Comparison of ENCODE assay signal across 22 cellular contexts in the genomic region with DNA sequence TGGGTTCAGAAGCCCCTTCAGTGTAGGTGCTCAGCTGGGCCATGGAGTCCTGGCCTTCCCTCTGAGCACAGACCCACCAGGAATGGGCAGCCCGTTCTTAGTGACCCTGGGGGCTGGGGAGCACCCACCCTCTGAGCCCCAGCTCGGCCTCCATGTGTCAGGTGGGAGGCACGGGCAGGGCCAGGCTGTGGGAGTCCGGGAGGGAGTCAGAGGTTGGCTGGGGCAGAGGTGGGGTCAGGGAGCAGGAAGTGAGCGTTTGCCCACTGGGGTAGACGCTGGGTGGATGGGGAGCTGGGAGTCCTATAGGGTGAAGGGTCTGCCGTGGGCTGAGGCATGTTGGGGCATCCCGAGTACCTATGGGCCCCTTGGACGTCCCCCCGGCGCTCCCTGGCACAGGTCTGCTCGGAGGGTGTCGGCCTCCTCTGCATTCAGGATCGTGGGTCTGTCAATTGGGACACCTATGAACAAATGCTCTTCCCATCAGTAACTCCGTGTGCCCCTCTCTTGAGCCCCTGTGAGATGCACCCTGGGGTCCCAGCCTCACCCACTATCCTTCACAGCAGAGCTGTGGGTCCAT. TPM values are rescaled to one million over a fixed set of nuclear protein-coding genes. Genes with fewer than 3 reads are reported as not detected.
DNase-seq lines count a peak whose midpoint lies in the region; ATAC-seq, FAIRE-seq and TF ChIP-seq lines count a peak whose summit lies in the region.
"Had no signal": no experiment of that assay in that cellular context is flagged by ENCODE, and none has a peak within 500 bp of the region (broad histone marks: within the 10 kb centered on the region; RNA-seq: fewer than 3 reads in every experiment).

No MANE protein-coding gene starts in this region.

- in situ Hi-C loops in Panc1 (cut with HindIII; ENCODE audit: low pct_unique_long_range_greater_than_20kb, low sequenced_read_pairs): no loop called here

- H3K4me3 ChIP-seq in BLaER1 treated with 17β-estradiol and CSF1 and Interleukin-3, amounts not matched to agents 10 nM and 100 nM: no peak overlapping the region
- H3K4me3 ChIP-seq in Panc1 (ENCODE audit: low read depth in 2 of 2, low read length in 2 of 2) (no peak overlapping the region), esophagus muscularis mucosa (no peak overlapping the region)
- H3K4me3 ChIP-seq: A549, SJSA1 had no signal

- no peaks in the 10 kb centered on the region for H3K36me3 ChIP-seq in BLaER1 treated with 17β-estradiol and CSF1 and Interleukin-3, amounts not matched to agents 10 nM and 100 nM
- H3K36me3 ChIP-seq in Panc1 (ENCODE audit: control insufficient read depth, insufficient read depth, low read length): no peaks in the 10 kb centered on the region
- H3K36me3 ChIP-seq in esophagus muscularis mucosa: no peaks in the 10 kb centered on the region
- H3K36me3 ChIP-seq: SJSA1 had no signal

- no peaks in the 10 kb centered on the region for H3K9me3 ChIP-seq in BLaER1 treated with 17β-estradiol and CSF1 and Interleukin-3, amounts not matched to agents 10 nM and 100 nM (replicated peaks in 1 of 11)
- H3K9me3 ChIP-seq in Panc1 (ENCODE audit: control insufficient read depth, insufficient read depth, low read depth, low read length) (no peaks in the 10 kb centered on the region), esophagus muscularis mucosa (no peaks in the 10 kb centered on the region)
- H3K9me3 ChIP-seq: A549, SJSA1 had no signal

- WGBS in esophagus muscularis mucosa: 92% methylated on average over 15 of the region's 15 CpGs

- TF ChIP-seq POLR2A in esophagus muscularis mucosa (IDR thresholded peaks at IDR 0.05; ENCODE audit: low read depth): no peak

- peaks cover 2% of the 10 kb centered on the region for H3K36me3 Mint-ChIP-seq in progenitor cell of endocrine pancreas (ENCODE audit: insufficient read depth)
- H3K36me3 Mint-ChIP-seq: CD14-positive monocyte had no signal

- DNase-seq in Panc1 (ENCODE audit: low read depth, low spot score) (no peak), esophagus muscularis mucosa (ENCODE audit: extremely low spot score) (no peak), progenitor cell of endocrine pancreas (ENCODE audit: low spot score, unreplicated experiment) (no peak), RCC 7860 (ENCODE audit: low spot score) (no peak), NCI-H146 treated with DMSO at 0.1 percent for 48 hours (lab: John Stamatoyannopoulos, UW; ENCODE audit: unreplicated experiment) (no peak)
- DNase-seq: GF-D8; NCI-H1417; NCI-H2029; NCI-H2171; NCI-H446 treated with DMSO at 0.1 percent for 48 hours; NK-92 treated with Interleukin-12 subunit alpha and Interleukin-12 subunit beta, amount 100 ng/mL, for 24 hours; OCI-M1 had no signal

- POLR2A ChIA-PET in Panc1 (lab: Charles Lee): no interaction called here

- no peaks in the 10 kb centered on the region for H3K27me3 Mint-ChIP-seq in progenitor cell of endocrine pancreas

- H3K27ac ChIP-seq in BLaER1 treated with 17β-estradiol and CSF1 and Interleukin-3, amounts not matched to agents 10 nM and 100 nM: peak overlapping the region in 4 of 11 experiments; percentile 3 to 50 (median 35); a peak in 3 of 22 replicates
- H3K27ac ChIP-seq in Panc1 (ENCODE audit: low read length): peak overlapping the region; percentile 84
- peak overlapping the region in 3 of 4 donors; percentile 3 to 49 (median 43) for H3K27ac ChIP-seq in esophagus muscularis mucosa (replicated peaks in 1 of 4)
- H3K27ac ChIP-seq: HL-60, SJSA1 had no signal

- peak overlapping the region; percentile 59 for H3K27ac Mint-ChIP-seq in progenitor cell of endocrine pancreas

- ATAC-seq in Panc1 (no peak), GM18870 (IDR thresholded peaks at IDR 0.05; ENCODE audit: unreplicated experiment) (no peak)
- ATAC-seq: A549 had no signal

- no peak for TF ChIP-seq CTCF in Panc1 (IDR thresholded peaks at IDR 0.05)
- no peak for TF ChIP-seq CTCF in esophagus muscularis mucosa (IDR thresholded peaks at IDR 0.05)
- TF ChIP-seq CTCF in progenitor cell of endocrine pancreas (IDR thresholded peaks at IDR 0.05; ENCODE audit: unreplicated experiment): no peak

- H3K4me1 ChIP-seq in BLaER1 treated with 17β-estradiol and CSF1 and Interleukin-3, amounts not matched to agents 10 nM and 100 nM: peaks cover 22 to 43% (median 35%) of the 10 kb centered on the region in 10 experiments
- H3K4me1 ChIP-seq in Panc1 (ENCODE audit: control insufficient read depth, insufficient read depth, low read length) (peaks cover 72% of the 10 kb centered on the region), esophagus muscularis mucosa (peaks cover 50 to 79% (median 72%) of the 10 kb centered on the region in 4 donors)

- H3K9ac ChIP-seq in BLaER1 treated with 17β-estradiol and CSF1 and Interleukin-3, amounts not matched to agents 10 nM and 100 nM: no peak overlapping the region; a peak in 1 of 22 replicates

- no peak for FAIRE-seq in RCC 7860 (lab: Jason Lieb, UNC)
- FAIRE-seq: A549, GM12891, GM18507, H54, HTR-8/SVneo had no signal

- no peaks in the 10 kb centered on the region for H3K9me3 Mint-ChIP-seq in progenitor cell of endocrine pancreas (ENCODE audit: low read depth)

- CTCF ChIA-PET in Panc1 (lab: Charles Lee): no interaction called here

- peak overlapping the region; percentile 48 to 82 (median 72) for H3K4me2 ChIP-seq in BLaER1 treated with 17β-estradiol and CSF1 and Interleukin-3, amounts not matched to agents 10 nM and 100 nM
- H3K4me2 ChIP-seq: A549 had no signal

- H4K20me1 ChIP-seq in BLaER1 treated with 17β-estradiol and CSF1 and Interleukin-3, amounts not matched to agents 10 nM and 100 nM: peaks cover 0 to 4% (median 0%) of the 10 kb centered on the region in 11 experiments; a peak in 2 of 22 replicates

- peaks cover 0 to 8% (median 0%) of the 10 kb centered on the region in 11 experiments; a peak in 2 of 22 replicates for H3K27me3 ChIP-seq in BLaER1 treated with 17β-estradiol and CSF1 and Interleukin-3, amounts not matched to agents 10 nM and 100 nM
- H3K27me3 ChIP-seq in Panc1 (ENCODE audit: control insufficient read depth, insufficient read depth, low read length) (no peaks in the 10 kb centered on the region), esophagus muscularis mucosa (no peaks in the 10 kb centered on the region)
- H3K27me3 ChIP-seq: SJSA1 had no signal

- peaks cover 22% of the 10 kb centered on the region for H3K4me1 Mint-ChIP-seq in progenitor cell of endocrine pancreas (ENCODE audit: low read depth)

- TF ChIP-seq EP300 in esophagus muscularis mucosa (IDR thresholded peaks at IDR 0.05): no peak

- intact Hi-C loops in Panc1 (cut with micrococcal nuclease; ENCODE audit: unreplicated experiment) (no loop called here), esophagus muscularis mucosa (cut with DNase I) (loop anchor here (10.0 kb wide), 1 partner anchor 281 kb away; no protein-coding TSS in a partner anchor)

- no peak overlapping the region for H3K4me3 Mint-ChIP-seq in progenitor cell of endocrine pancreas (ENCODE audit: low read depth)

- no TSS peak for BruUV-seq in Panc1 (replicated peaks; lab: Mats Ljungman, UMichigan)

RNA-seq across cellular contexts. Expression of a gene that starts 30.5 kb away (rescaled TPM):
- total RNA-seq in Panc1 (2021; ENCODE audit: unreplicated experiment) (676 TPM), esophagus muscularis mucosa (100 to 1,000 TPM in 3 of 4 donors, 10 to 100 TPM in 1; 97.7 to 173 (median 110) TPM), progenitor cell of endocrine pancreas (271 TPM in 2 replicates)
- polyA plus RNA-seq in Panc1 (2012; ENCODE audit: insufficient read length): 1,186 TPM
